8 cellular contexts compared by ENCODE assay signal in genomic region chr7:66758964-66759628, GRCh38. TPM values are rescaled to one million over a fixed set of nuclear protein-coding genes. Genes with fewer than 3 reads are reported as not detected.
DNase-seq lines count a peak whose midpoint lies in the region; ATAC-seq and TF ChIP-seq lines count a peak whose summit lies in the region.

No MANE protein-coding gene starts in this region.

- no TSS peak for BruUV-seq in OCI-LY7 (replicated peaks; lab: Mats Ljungman, UMichigan)

- TF ChIP-seq CTCF in HFFc6 (IDR thresholded peaks at IDR 0.05) (no peak), lower lobe of right lung (IDR thresholded peaks at IDR 0.05) (no peak), OCI-LY7 (conservative IDR thresholded peaks at IDR 0.05; ENCODE audit: low read length) (no peak)

- 0 out of 2 replicates have a peak, but pooled peaks cover 6% of the 10 kb centered on the region for H3K79me2 ChIP-seq in OCI-LY7 (ENCODE audit: insufficient read depth, low read depth, low read length)

- CTCF ChIA-PET in OCI-LY7 (lab: Charles Lee; ENCODE audit: unreplicated experiment) = no interaction called here

- H4K20me1 ChIP-seq in OCI-LY7 (ENCODE audit: insufficient read depth, low read length) = no peaks in the 10 kb centered on the region

- POLR2A ChIA-PET in OCI-LY7 (lab: Charles Lee) = interaction anchor here (0.6 kb wide), 1 partner anchor 353 kb away, joined by 3 read pairs; no protein-coding TSS in a partner anchor

- peaks cover 40% of the 10 kb centered on the region for H3K36me3 Mint-ChIP-seq in HFFc6 (ENCODE audit: low read depth)

- H3K4me2 ChIP-seq in OCI-LY7 (ENCODE audit: low read length) = no peak overlapping the region

- H3K9me3 ChIP-seq in lower lobe of right lung (no peaks in the 10 kb centered on the region), OCI-LY7 (ENCODE audit: low read length) (peaks cover 7% of the 10 kb centered on the region; the same call in 1 of the 2 replicates)

- peaks cover 4% of the 10 kb centered on the region for H3K36me3 ChIP-seq in lower lobe of right lung
- H3K36me3 ChIP-seq in OCI-LY7 (ENCODE audit: insufficient read depth, low read length) = peaks cover 3% of the 10 kb centered on the region; the same call in 1 of the 2 replicates

- DNase-seq in HFFc6 (no peak), NOMO-1 (lab: John Stamatoyannopoulos, UW; ENCODE audit: unreplicated experiment in 2 of 2) (peak; percentile 88 to 96), lower lobe of right lung (peak; percentile 67), NCI-H524 (lab: John Stamatoyannopoulos, UW) (no peak), NCI-H1930 (lab: John Stamatoyannopoulos, UW) (no peak), OCI-LY7 (ENCODE audit: low spot score) (no peak)

- H3K27ac Mint-ChIP-seq in HFFc6 = peak overlapping the region; percentile 40; the same call in 1 of the 2 replicates

- no peaks in the 10 kb centered on the region for H3K27me3 ChIP-seq in lower lobe of right lung (ENCODE audit: low read depth)

- peaks cover 26% of the 10 kb centered on the region for H3K4me1 Mint-ChIP-seq in HFFc6 (ENCODE audit: low read depth)

- ATAC-seq in GM18519 (IDR thresholded peaks at IDR 0.05; ENCODE audit: low FRiP score, unreplicated experiment) = peak; percentile 97
- peak; percentile 85 to 92 for ATAC-seq in lower lobe of right lung
- ATAC-seq in GM19324 (IDR thresholded peaks at IDR 0.05; ENCODE audit: low FRiP score, unreplicated experiment) = no peak

- H3K27ac ChIP-seq in lower lobe of right lung = peak overlapping the region; percentile 21
- no peak overlapping the region for H3K27ac ChIP-seq in OCI-LY7 (ENCODE audit: low read depth, low read length, poor library complexity, severe bottlenecking)

- intact Hi-C loops in lower lobe of right lung (cut with DNase I) = no loop called here
- intact Hi-C loops in OCI-LY7 (cut with micrococcal nuclease; ENCODE audit: unreplicated experiment) = no loop called here

- H3K4me1 ChIP-seq in lower lobe of right lung (peaks cover 7% of the 10 kb centered on the region), OCI-LY7 (ENCODE audit: insufficient read depth, low read length, poor library complexity, severe bottlenecking) (peaks cover 4% of the 10 kb centered on the region)

- no peak overlapping the region for H3K4me3 Mint-ChIP-seq in HFFc6

- H3K9me3 Mint-ChIP-seq in HFFc6 = peaks cover 7% of the 10 kb centered on the region

- H2AFZ ChIP-seq in OCI-LY7 (ENCODE audit: low read length) = no peak overlapping the region

- H3K27me3 Mint-ChIP-seq in HFFc6 (ENCODE audit: insufficient read depth) = no peaks in the 10 kb centered on the region; the same call in 1 of the 2 replicates

- H3K4me3 ChIP-seq in lower lobe of right lung = no peak overlapping the region
- H3K4me3 ChIP-seq in OCI-LY7 (ENCODE audit: low read depth, low read length, poor library complexity, severe bottlenecking) = no peak overlapping the region

- H3K9me2 ChIP-seq in OCI-LY7 (ENCODE audit: insufficient read depth, low read length) = no peaks in the 10 kb centered on the region

RNA-seq across cellular contexts. Expression of gene RABGEF1, which starts 18.6 kb away (rescaled TPM):
- total RNA-seq in HFFc6 (2021; fragmentation: NEBNext Ultra II Directional; extraction: Animal tissue kit (Norgen Biotek cat#: 25700)) = 10 to 100 TPM; 38.6 to 45.3 (median 42.5) TPM
- total RNA-seq in lower lobe of right lung (24.1 TPM), OCI-LY7 (2022) (25.5 and 27.2 TPM in 2 replicates)
- total RNA-seq in OCI-LY7 (2014; rRNA removed; shearing (Covaris generic)) = 18.2 and 21.0 TPM in 2 replicates

Comparison
In these comparisons a context has a peak if more than half of its experiments do, and no peak if none do; other contexts are left out.
1. DNase-seq: peak in NOMO-1 (2 of 2) and lower lobe of right lung (single experiment); none in HFFc6 (single experiment), NCI-H524 (0 of 2), NCI-H1930 (0 of 2) and OCI-LY7 (single experiment).